Comparison of ENCODE assay signal across 9 cellular contexts in the genomic region with DNA sequence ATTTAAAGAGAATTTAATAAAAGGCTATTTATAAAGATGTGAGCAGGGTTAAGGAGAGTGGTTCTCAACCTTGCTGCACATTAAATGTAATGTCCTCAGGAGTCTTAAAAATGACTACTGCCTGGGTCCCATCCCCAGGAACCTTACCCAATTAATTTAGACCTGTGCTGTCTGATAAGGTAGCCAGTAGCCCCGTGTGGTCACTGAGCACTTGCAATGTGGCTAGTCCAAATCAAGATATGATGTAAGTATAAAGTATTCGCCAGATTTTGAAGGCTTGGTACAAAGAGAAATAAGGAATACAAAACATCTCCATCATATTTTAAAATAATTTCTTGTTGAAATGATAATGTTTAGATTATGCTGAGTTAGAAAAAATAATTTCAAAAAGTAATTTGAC.
"Had no signal": no experiment of that assay in that cellular context is flagged by ENCODE, and none has a peak within 500 bp of the region (broad histone marks: within the 10 kb centered on the region; RNA-seq: fewer than 3 reads in every experiment).

No MANE protein-coding gene starts in this region.

- H3K4me3 ChIP-seq: GM23248, GM23338, HAP-1 had no signal

- H3K4me1 ChIP-seq: HAP-1 had no signal

- ATAC-seq: GM23338, HCT116 had no signal

- H3K36me3 ChIP-seq: HAP-1 had no signal

- DNase-seq: GM23248, GOT3, H7, H9, HCEC 1CT, HFFc6 had no signal

- H3K9me3 ChIP-seq: HAP-1 had no signal

- H3K27ac ChIP-seq: GM23248 had no signal

- H3K9ac ChIP-seq: GM23248 had no signal
